ENCODE assay signal across 8 cellular contexts in the genomic region with DNA sequence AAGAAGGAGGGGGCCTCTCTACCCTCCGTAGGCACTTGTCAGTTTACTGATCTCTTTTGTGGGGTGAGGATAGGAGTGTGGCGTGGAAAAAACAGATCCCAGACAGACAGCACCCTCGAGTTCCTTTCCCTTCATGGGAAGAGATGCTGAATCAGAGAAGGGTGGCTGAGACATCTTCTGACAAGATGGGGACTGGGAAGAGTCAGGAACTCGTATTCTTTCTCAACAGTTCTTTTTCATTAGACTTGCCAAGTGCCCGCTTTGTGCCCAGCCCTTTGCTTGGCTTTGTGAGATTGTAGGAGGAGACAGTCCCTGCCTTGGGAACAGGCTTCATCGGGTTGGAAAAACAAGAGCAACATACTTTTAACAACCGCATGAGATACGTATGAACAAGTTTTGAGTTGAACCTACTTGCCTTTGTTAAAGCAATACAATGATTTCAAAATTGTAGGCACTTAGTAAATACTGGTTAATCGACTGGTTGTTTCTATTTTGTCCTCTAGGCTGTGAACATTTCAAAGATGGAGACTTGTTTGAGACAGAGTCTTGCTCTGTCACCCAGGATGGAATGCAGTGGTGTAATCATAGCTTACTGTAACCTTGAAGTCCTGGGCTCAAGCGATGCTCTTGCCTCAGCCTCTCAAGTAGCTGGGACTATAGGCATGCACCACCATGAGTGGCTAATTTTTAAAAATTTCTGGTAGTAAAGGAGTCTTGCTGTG. TPM values are rescaled to one million over a fixed set of nuclear protein-coding genes. Genes with fewer than 3 reads are reported as not detected.
DNase-seq lines count a peak whose midpoint lies in the region; ATAC-seq, FAIRE-seq and TF ChIP-seq lines count a peak whose summit lies in the region.

No MANE protein-coding gene starts in this region.

- peaks cover 6% of the 10 kb centered on the region for H3K4me1 Mint-ChIP-seq in astrocyte (ENCODE audit: low read depth, unreplicated experiment)

- ATAC-seq in thoracic aorta (ENCODE audit: insufficient number of reproducible peaks, low FRiP score, low read depth), result no peak
- no peak for ATAC-seq in GM19035 (IDR thresholded peaks at IDR 0.05; ENCODE audit: unreplicated experiment)
- ATAC-seq in HG02623 (IDR thresholded peaks at IDR 0.05; ENCODE audit: unreplicated experiment), result no peak

- H3K4me1 ChIP-seq in astrocyte (ENCODE audit: insufficient read depth, low read length), result peaks cover 5% of the 10 kb centered on the region
- peaks cover 3 to 15% of the 10 kb centered on the region in 2 donors for H3K4me1 ChIP-seq in thoracic aorta (ENCODE audit: control insufficient read depth in 1 of 2, low read depth in 2 of 2)

- H2AFZ ChIP-seq in astrocyte (ENCODE audit: low read depth, low read length), result peak overlapping the region; percentile 98

- peak overlapping the region; percentile 75 for H3K27ac Mint-ChIP-seq in astrocyte (ENCODE audit: unreplicated experiment)

- H3K9ac ChIP-seq in astrocyte (ENCODE audit: low read length), result peak overlapping the region; percentile 92

- no peak for TF ChIP-seq CTCF in LNCaP clone FGC (IDR thresholded peaks at IDR 0.05; ENCODE audit: control insufficient read depth, extremely low read depth, insufficient read depth)
- TF ChIP-seq CTCF in astrocyte (IDR thresholded peaks at IDR 0.05; ENCODE audit: insufficient read depth, low read depth, low read length), result no peak
- no peak for TF ChIP-seq CTCF in kidney epithelial cell (IDR thresholded peaks at IDR 0.05; ENCODE audit: insufficient read depth, low read length, poor library complexity, severe bottlenecking)
- TF ChIP-seq CTCF in thoracic aorta (IDR thresholded peaks at IDR 0.05), result no peak

- H3K4me3 Mint-ChIP-seq in astrocyte (ENCODE audit: unreplicated experiment), result peak overlapping the region; percentile 93

- H3K27me3 ChIP-seq in astrocyte (ENCODE audit: insufficient read depth, low read length) (no peaks in the 10 kb centered on the region), kidney epithelial cell (ENCODE audit: control insufficient read depth, insufficient read depth, low read length) (no peaks in the 10 kb centered on the region), thoracic aorta (replicated peaks; ENCODE audit: insufficient read depth) (no peaks in the 10 kb centered on the region)

- peak overlapping the region; percentile 97 for H3K4me2 ChIP-seq in astrocyte (ENCODE audit: low read length)

- H3K9me3 ChIP-seq in astrocyte (ENCODE audit: insufficient read depth, low read depth, low read length), result no peaks in the 10 kb centered on the region
- H3K9me3 ChIP-seq in thoracic aorta, result no peaks in the 10 kb centered on the region

- H3K27ac ChIP-seq in astrocyte (ENCODE audit: low read depth, low read length) (peak overlapping the region; percentile 96), thoracic aorta (peak overlapping the region; percentile 91 to 95)

- peak; percentile 34 for FAIRE-seq in astrocyte (lab: Jason Lieb, UNC)

- H3K9me3 Mint-ChIP-seq in astrocyte (ENCODE audit: unreplicated experiment), result no peaks in the 10 kb centered on the region

- peaks cover 60% of the 10 kb centered on the region for H3K79me2 ChIP-seq in astrocyte (ENCODE audit: insufficient read depth, low read length)

- H3K27me3 Mint-ChIP-seq in astrocyte (ENCODE audit: low read depth, unreplicated experiment), result no peaks in the 10 kb centered on the region

- H3K36me3 Mint-ChIP-seq in astrocyte (ENCODE audit: low read depth, unreplicated experiment), result peaks cover 8% of the 10 kb centered on the region

- H3K36me3 ChIP-seq in astrocyte (ENCODE audit: insufficient read depth, low read length) (no peaks in the 10 kb centered on the region), kidney epithelial cell (ENCODE audit: control insufficient read depth, insufficient read depth, low read length) (no peaks in the 10 kb centered on the region), thoracic aorta (peaks cover 3% of the 10 kb centered on the region)

- H3K4me3 ChIP-seq in LNCaP clone FGC (ENCODE audit: low read depth, low read length), result peak overlapping the region; percentile 72
- peak overlapping the region; percentile 82 for H3K4me3 ChIP-seq in astrocyte (ENCODE audit: insufficient read depth, low read depth, low read length)
- peak overlapping the region; percentile 97 for H3K4me3 ChIP-seq in kidney epithelial cell (ENCODE audit: low read depth, low read length)
- H3K4me3 ChIP-seq in thoracic aorta, result peak overlapping the region; percentile 86

- DNase-seq in ELF-1 (ENCODE audit: low read depth, low spot score), result peak; percentile 32
- DNase-seq in LNCaP clone FGC (ENCODE audit: low read depth), result no peak
- peak; percentile 49 for DNase-seq in astrocyte (ENCODE audit: low read depth)
- peak; percentile 31 for DNase-seq in kidney epithelial cell (ENCODE audit: low read depth)
- DNase-seq in thoracic aorta (ENCODE audit: low spot score), result no peak
- no peak for DNase-seq in NCI-H524 treated with DMSO at 0.1 percent for 48 hours (lab: John Stamatoyannopoulos, UW)

- peaks cover 6% of the 10 kb centered on the region for H4K20me1 ChIP-seq in astrocyte (ENCODE audit: insufficient read depth, low read length)

RNA-seq across cellular contexts. Expression of a gene that starts 1.1 kb away (rescaled TPM):
- total RNA-seq in astrocyte (22.0 and 26.2 TPM in 2 replicates), kidney epithelial cell (33.2 and 36.8 TPM in 2 replicates), thoracic aorta (10 to 100 TPM; 43.3 to 55.1 TPM)

Comparison
In these comparisons a context has a peak if more than half of its experiments do, and no peak if none do; other contexts are left out.
1. DNase-seq: peak in ELF-1 (single experiment), astrocyte (single experiment) and kidney epithelial cell (single experiment); none in LNCaP clone FGC (single experiment), thoracic aorta (single experiment) and NCI-H524 treated with DMSO at 0.1 percent for 48 hours (single experiment).
2. Peak in every context shown above with its lines, with median percentiles within 50 percentile points of each other: H3K4me3 ChIP-seq.